1 cellular context compared by ENCODE assay signal in the genomic region with DNA sequence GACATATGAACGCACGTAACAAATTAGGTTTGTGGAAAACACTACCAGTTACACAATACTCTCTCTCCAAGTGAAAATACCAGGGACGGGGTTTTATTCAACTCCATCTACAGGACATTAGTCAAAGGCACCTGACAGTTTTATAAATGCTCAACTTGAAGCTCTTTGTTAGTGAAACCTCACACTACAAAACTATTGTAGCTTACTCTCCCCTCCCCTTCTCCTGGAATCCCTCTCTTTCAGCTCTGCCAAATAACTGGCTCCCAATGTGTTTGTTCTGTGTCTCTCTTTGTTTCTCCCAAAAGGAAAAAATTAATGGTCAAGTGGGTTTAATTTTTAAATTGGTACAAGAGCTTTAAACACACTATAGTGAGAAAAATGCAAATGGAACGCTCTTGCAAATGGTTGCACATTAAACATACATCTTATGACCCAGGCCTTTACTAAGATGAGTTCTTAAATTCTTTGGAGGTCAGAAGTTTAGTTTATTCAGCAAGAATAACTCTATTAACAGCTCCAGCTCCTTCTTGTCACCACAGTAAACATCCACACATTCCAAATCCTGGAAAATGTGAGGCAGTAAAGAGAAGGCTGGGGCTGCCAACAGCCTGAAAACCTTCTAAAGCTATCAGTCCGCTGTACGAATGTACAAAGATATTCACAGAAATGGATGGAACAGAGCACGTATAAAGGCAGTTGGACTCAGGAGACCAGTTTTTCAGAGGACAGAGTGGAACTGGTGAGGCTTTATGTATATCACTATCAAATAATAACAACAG.
TF ChIP-seq lines count a peak whose summit lies in the region.

No MANE protein-coding gene starts in this region.

TF ChIP-seq in IMR-90, 13 proteins besides CTCF, POLR2A, EP300 and RAD21 (continued from another document):
- TF ChIP-seq, protein P1, sequence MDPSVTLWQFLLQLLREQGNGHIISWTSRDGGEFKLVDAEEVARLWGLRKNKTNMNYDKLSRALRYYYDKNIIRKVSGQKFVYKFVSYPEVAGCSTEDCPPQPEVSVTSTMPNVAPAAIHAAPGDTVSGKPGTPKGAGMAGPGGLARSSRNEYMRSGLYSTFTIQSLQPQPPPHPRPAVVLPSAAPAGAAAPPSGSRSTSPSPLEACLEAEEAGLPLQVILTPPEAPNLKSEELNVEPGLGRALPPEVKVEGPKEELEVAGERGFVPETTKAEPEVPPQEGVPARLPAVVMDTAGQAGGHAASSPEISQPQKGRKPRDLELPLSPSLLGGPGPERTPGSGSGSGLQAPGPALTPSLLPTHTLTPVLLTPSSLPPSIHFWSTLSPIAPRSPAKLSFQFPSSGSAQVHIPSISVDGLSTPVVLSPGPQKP (IDR thresholded peaks at IDR 0.05; ENCODE audit: borderline replicate concordance, low read depth, low read length), result no peak
- TF ChIP-seq, protein P2, sequence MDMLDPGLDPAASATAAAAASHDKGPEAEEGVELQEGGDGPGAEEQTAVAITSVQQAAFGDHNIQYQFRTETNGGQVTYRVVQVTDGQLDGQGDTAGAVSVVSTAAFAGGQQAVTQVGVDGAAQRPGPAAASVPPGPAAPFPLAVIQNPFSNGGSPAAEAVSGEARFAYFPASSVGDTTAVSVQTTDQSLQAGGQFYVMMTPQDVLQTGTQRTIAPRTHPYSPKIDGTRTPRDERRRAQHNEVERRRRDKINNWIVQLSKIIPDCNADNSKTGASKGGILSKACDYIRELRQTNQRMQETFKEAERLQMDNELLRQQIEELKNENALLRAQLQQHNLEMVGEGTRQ (IDR thresholded peaks at IDR 0.05; ENCODE audit: low read depth, low read length), result no peak
- TF ChIP-seq CHD1 (IDR thresholded peaks at IDR 0.05; ENCODE audit: low read depth, low read length) (no peak), MAZ (IDR thresholded peaks at IDR 0.05; ENCODE audit: borderline replicate concordance, low read depth, low read length) (no peak), MXI1 (IDR thresholded peaks at IDR 0.05; ENCODE audit: borderline replicate concordance, low read depth, low read length) (no peak), RCOR1 (IDR thresholded peaks at IDR 0.05; ENCODE audit: insufficient replicate concordance, low read length) (no peak), MAFK (IDR thresholded peaks at IDR 0.05; ENCODE audit: low read depth, low read length) (no peak), NFE2L2 (IDR thresholded peaks at IDR 0.05; ENCODE audit: low read depth, low read length) (no peak), FOS (IDR thresholded peaks at IDR 0.05; ENCODE audit: low read depth, low read length) (no peak), CEBPB (IDR thresholded peaks at IDR 0.05; ENCODE audit: low read depth, low read length) (no peak), BHLHE40 (IDR thresholded peaks at IDR 0.05; ENCODE audit: low read depth, low read length) (no peak)
